ENCODE assay signal across 10 cellular contexts in genomic region chr11:72673943-72674828, GRCh38. TPM values are rescaled to one million over a fixed set of nuclear protein-coding genes. Genes with fewer than 3 reads are reported as not detected.
DNase-seq lines count a peak whose midpoint lies in the region; ATAC-seq and TF ChIP-seq lines count a peak whose summit lies in the region.
"Had no signal": no experiment of that assay in that cellular context is flagged by ENCODE, and none has a peak within 500 bp of the region (broad histone marks: within the 10 kb centered on the region; RNA-seq: fewer than 3 reads in every experiment).

TSS of gene PDE2A (minus strand) at chr11:72674422. CDS start at chr11:72674207, 215 bp downstream.

- H3K4me3 ChIP-seq in lower lobe of right lung, result no peak within 1 kb of the TSS
- H3K4me3 ChIP-seq: hepatocyte had no signal

- intact Hi-C loops in lower lobe of right lung (cut with DNase I), result no loop called here

- H3K36me3 ChIP-seq in lower lobe of right lung, result no peaks in the 10 kb centered on the region

- peak; percentile 72 for DNase-seq in NCI-H2227 (lab: John Stamatoyannopoulos, UW; ENCODE audit: unreplicated experiment)
- no peak for DNase-seq in dermis blood vessel endothelial cell
- DNase-seq in lower lobe of right lung, result no peak
- DNase-seq in type B pancreatic cell (ENCODE audit: extremely low spot score, unreplicated experiment), result no peak
- DNase-seq in NCI-H1105 treated with DMSO at 0.1 percent for 48 hours (lab: John Stamatoyannopoulos, UW), result no peak
- no peak for DNase-seq in globus pallidus (ENCODE audit: low spot score)
- no peak for DNase-seq in NCI-H2029 (lab: John Stamatoyannopoulos, UW)
- DNase-seq: central memory CD4-positive, alpha-beta T cell; NCI-H1048 had no signal

- no peak within 1 kb of the TSS for H3K4me3 Mint-ChIP-seq in type B pancreatic cell

- H3K9me3 Mint-ChIP-seq in type B pancreatic cell, result no peaks in the 10 kb centered on the region

- H3K27me3 Mint-ChIP-seq in type B pancreatic cell, result peaks cover 86% of the 10 kb centered on the region

- H3K27me3 ChIP-seq in lower lobe of right lung (ENCODE audit: low read depth), result peaks cover 73% of the 10 kb centered on the region

- peak in 1 of 2 donors; percentile 4 for ATAC-seq in lower lobe of right lung

- H3K4me1 Mint-ChIP-seq in type B pancreatic cell (ENCODE audit: unreplicated experiment), result peaks cover 3% of the 10 kb centered on the region

- TF ChIP-seq CTCF in lower lobe of right lung (IDR thresholded peaks at IDR 0.05) (no peak), type B pancreatic cell (conservative IDR thresholded peaks at IDR 0.05) (no peak)

- H3K27ac Mint-ChIP-seq in type B pancreatic cell, result peak within 1 kb of the TSS; percentile 15

- no peaks in the 10 kb centered on the region for H3K4me1 ChIP-seq in lower lobe of right lung

- no peaks in the 10 kb centered on the region for H3K36me3 Mint-ChIP-seq in type B pancreatic cell

- no peak within 1 kb of the TSS for H3K27ac ChIP-seq in lower lobe of right lung
- H3K27ac ChIP-seq: hepatocyte had no signal

- no peaks in the 10 kb centered on the region for H3K9me3 ChIP-seq in lower lobe of right lung

RNA-seq across cellular contexts. Expression of gene PDE2A, which starts in this region (rescaled TPM):
- 351 and 380 TPM in 2 replicates for total RNA-seq in dermis blood vessel endothelial cell
- 19.5 TPM for total RNA-seq in lower lobe of right lung
- 2.8 and 3.8 TPM in 2 replicates for total RNA-seq in type B pancreatic cell (ENCODE audit: low replicate concordance)

Comparison
In these comparisons a context has a peak if more than half of its experiments do, and no peak if none do; other contexts are left out.
1. RNA of gene PDE2A (total RNA-seq): 351 to 380 TPM in dermis blood vessel endothelial cell; 19.5 TPM in lower lobe of right lung (single experiment) and 2.8 to 3.8 TPM in type B pancreatic cell; every median in the first group is over 10 times any median in the second.